Comparison of ENCODE assay signal across 8 cellular contexts in the genomic region with DNA sequence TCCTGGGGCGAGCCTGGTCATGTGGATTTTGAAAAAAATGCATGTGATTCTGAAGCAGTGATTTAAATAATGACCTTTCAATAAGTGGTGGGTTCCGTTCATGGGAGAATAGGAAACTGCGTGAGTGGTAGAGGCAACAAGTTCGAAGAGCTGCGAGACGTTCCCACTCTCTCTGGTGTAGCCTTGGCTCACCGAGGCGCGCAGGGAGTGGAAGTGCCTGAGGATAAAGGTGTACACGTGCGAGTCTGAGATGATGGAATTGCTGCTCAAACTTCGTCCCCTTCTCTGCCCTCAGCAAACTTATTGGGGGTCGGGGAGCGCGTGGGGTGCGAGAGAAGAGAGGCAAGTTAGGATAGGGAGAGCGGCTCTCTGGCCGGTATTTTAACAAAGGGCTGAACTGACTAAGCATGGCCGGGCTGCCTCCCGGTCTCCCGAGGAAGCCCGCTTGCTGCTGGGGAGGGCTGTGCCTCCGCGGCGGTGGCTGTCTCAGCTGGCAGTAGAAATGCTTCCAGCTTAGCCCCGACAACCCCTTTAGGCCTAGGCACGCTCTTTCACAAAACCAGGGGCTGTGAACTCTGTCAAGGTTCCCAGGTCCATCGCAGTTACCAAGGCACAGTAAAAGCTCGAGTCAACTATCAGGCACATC. TPM values are rescaled to one million over a fixed set of nuclear protein-coding genes. Genes with fewer than 3 reads are reported as not detected.
DNase-seq lines count a peak whose midpoint lies in the region; ATAC-seq and TF ChIP-seq lines count a peak whose summit lies in the region.

No MANE protein-coding gene starts in this region.

- no peaks in the 10 kb centered on the region for H3K9me3 Mint-ChIP-seq in Calu3 (ENCODE audit: low read depth, unreplicated experiment)
- H3K9me3 Mint-ChIP-seq in central memory CD8-positive, alpha-beta T cell = no peaks in the 10 kb centered on the region

- peak overlapping the region; percentile 99 for H3K4me3 Mint-ChIP-seq in Calu3 (ENCODE audit: low read depth, unreplicated experiment)
- H3K4me3 Mint-ChIP-seq in central memory CD8-positive, alpha-beta T cell = peak overlapping the region; percentile 89

- H3K27me3 Mint-ChIP-seq in Calu3 (ENCODE audit: unreplicated experiment) = no peaks in the 10 kb centered on the region
- no peaks in the 10 kb centered on the region for H3K27me3 Mint-ChIP-seq in central memory CD8-positive, alpha-beta T cell

- BruUV-seq in Calu3 (replicated peaks; lab: Mats Ljungman, UMichigan) = TSS peak; percentile 98

- CTCF ChIA-PET in Calu3 (lab: Charles Lee) = interaction anchor here (1.0 kb wide), 2 partner anchors 33 to 35 kb away, joined by 3 to 4 read pairs; a partner anchor contains a TSS

- peaks cover 38% of the 10 kb centered on the region for H3K36me3 Mint-ChIP-seq in Calu3 (ENCODE audit: insufficient read depth, unreplicated experiment)
- peaks cover 22% of the 10 kb centered on the region for H3K36me3 Mint-ChIP-seq in central memory CD8-positive, alpha-beta T cell (ENCODE audit: insufficient read depth)

- H3K27me3 ChIP-seq in left lung = no peaks in the 10 kb centered on the region

- H3K4me1 Mint-ChIP-seq in Calu3 (ENCODE audit: low read depth, unreplicated experiment) = peaks cover 19% of the 10 kb centered on the region
- H3K4me1 Mint-ChIP-seq in central memory CD8-positive, alpha-beta T cell = peaks cover 48% of the 10 kb centered on the region

- peaks cover 5 to 35% of the 10 kb centered on the region in 2 donors for H3K4me1 ChIP-seq in left lung

- H3K27ac ChIP-seq in VCaP (peak overlapping the region; percentile 95), left lung (peak overlapping the region; percentile 94 to 98)

- TF ChIP-seq CTCF in Calu3 (IDR thresholded peaks at IDR 0.05; ENCODE audit: unreplicated experiment) = no peak
- TF ChIP-seq CTCF in VCaP (conservative IDR thresholded peaks at IDR 0.05) = no peak
- TF ChIP-seq CTCF in left lung (IDR thresholded peaks at IDR 0.05) = no peak

- H3K36me3 ChIP-seq in left lung = peaks cover 0 to 8% of the 10 kb centered on the region in 2 donors

- DNase-seq in Calu3 = peak; percentile 24
- no peak for DNase-seq in central memory CD8-positive, alpha-beta T cell (ENCODE audit: low spot score in 2 of 2)
- DNase-seq in left lung = peak; percentile 50 to 84
- peak; percentile 10 for DNase-seq in stimulated activated CD8-positive, alpha-beta memory T cell treated with anti-CD3 and anti-CD28 coated beads, Interleukin-15, amount 100 ng/mL, for 24 hours (ENCODE audit: low read depth)
- no peak for DNase-seq in G401 (ENCODE audit: low spot score)

- in situ Hi-C loops in G401 (cut with HindIII; ENCODE audit: low sequenced_read_pairs) = no loop called here

- no peaks in the 10 kb centered on the region for H3K9me3 ChIP-seq in left lung

- H3K27ac Mint-ChIP-seq in Calu3 (ENCODE audit: unreplicated experiment) = peak overlapping the region; percentile 100
- peak overlapping the region; percentile 98 for H3K27ac Mint-ChIP-seq in central memory CD8-positive, alpha-beta T cell (ENCODE audit: low read depth)

- H3K4me3 ChIP-seq in left lung = peak overlapping the region; percentile 47 to 95

- ATAC-seq in GM19467 (IDR thresholded peaks at IDR 0.05; ENCODE audit: unreplicated experiment) (peak; percentile 18), HG03558 (IDR thresholded peaks at IDR 0.05; ENCODE audit: extremely low read depth, unreplicated experiment) (peak; percentile 0), left lung (peak; percentile 34)
- ATAC-seq in central memory CD8-positive, alpha-beta T cell (replicated peaks; ENCODE audit: extremely low read depth, poor library complexity, severe bottlenecking) = peak; percentile 15

- intact Hi-C loops in Calu3 (cut with micrococcal nuclease; ENCODE audit: unreplicated experiment) = no loop called here
- intact Hi-C loops in left lung (cut with DNase I) = no loop called here

RNA-seq across cellular contexts. Expression of a gene that starts 0.9 kb away (rescaled TPM):
- total RNA-seq in Calu3 (2022) = 139 and 168 TPM in 2 replicates
- 100 to 1,000 TPM; 153 to 200 TPM for total RNA-seq in left lung
- total RNA-seq in G401 (2014; rRNA removed; shearing (Covaris generic)) = 44.1 and 87.2 TPM in 2 replicates

RNA-seq across cellular contexts. Expression of a gene that starts 22.5 kb away (rescaled TPM):
- total RNA-seq in Calu3 (2022) = 76.7 and 82.2 TPM in 2 replicates
- total RNA-seq in left lung = 10 to 100 TPM; 89.0 to 92.9 TPM
- total RNA-seq in G401 (2014; rRNA removed; shearing (Covaris generic)) = 49.4 and 50.5 TPM in 2 replicates

RNA-seq across cellular contexts. Expression of a gene that starts 33.2 kb away (rescaled TPM):
- total RNA-seq in Calu3 (2022) = 27.3 and 33.2 TPM in 2 replicates
- total RNA-seq in left lung = 10 to 100 TPM; 14.4 to 18.2 TPM
- 42.5 and 65.3 TPM in 2 replicates for total RNA-seq in G401 (2014; rRNA removed; shearing (Covaris generic))

Comparison
In these comparisons a context has a peak if more than half of its experiments do, and no peak if none do; other contexts are left out.
1. DNase-seq: peak in Calu3 (single experiment), left lung (2 of 2) and stimulated activated CD8-positive, alpha-beta memory T cell treated with anti-CD3 and anti-CD28 coated beads, Interleukin-15, amount 100 ng/mL, for 24 hours (single experiment); none in central memory CD8-positive, alpha-beta T cell (0 of 2) and G401 (single experiment).
2. Peak in every context shown above with its lines, with median percentiles within 50 percentile points of each other: ATAC-seq.